1 cellular context compared by ENCODE assay signal in the genomic region with DNA sequence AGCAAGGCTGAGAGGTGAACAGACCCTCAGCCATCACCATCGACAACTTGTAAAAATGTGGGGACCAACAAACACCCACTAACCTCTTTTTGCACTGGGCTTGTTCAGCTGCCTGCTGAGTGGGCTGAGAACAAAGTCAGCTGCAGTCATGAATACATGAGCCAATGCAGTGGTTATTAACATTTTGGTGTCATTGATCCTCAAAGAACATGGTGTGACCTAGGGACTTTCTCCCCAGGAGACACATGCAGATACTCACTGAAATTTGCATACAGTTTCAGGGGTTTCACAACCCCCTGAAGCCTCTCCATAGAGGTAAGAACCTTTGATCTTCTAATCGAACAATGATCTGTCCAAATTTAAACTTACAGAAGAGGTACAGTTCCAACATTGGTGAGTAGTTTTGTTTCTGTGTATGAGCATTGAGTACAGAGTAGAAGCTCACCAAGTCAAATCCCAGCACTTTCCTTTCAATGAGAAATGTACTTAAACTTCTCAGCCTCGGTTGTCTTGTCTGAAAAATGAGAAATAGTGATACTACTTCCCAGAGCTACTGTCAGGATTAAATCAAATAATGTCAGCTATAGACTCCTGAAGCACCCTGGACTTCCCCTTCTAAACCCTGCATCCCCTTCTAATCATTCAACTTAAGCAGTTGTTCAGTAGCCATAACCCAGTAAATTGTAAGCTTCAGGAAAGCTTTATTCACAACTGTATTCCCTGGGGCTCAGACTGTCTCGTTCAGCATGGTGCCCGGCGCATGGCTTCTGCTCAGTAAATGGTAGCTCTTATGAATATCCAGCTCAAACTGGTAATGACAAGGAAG.
A peak's percentile ranks its signal among the peaks of the same experiment; 100 is the strongest.
TF ChIP-seq lines count a peak whose summit lies in the region.

No MANE protein-coding gene starts in this region.

TF ChIP-seq in GM12878, 131 proteins besides CTCF, POLR2A, EP300 and RAD21 (continued from another document):
- TF ChIP-seq, protein P1, sequence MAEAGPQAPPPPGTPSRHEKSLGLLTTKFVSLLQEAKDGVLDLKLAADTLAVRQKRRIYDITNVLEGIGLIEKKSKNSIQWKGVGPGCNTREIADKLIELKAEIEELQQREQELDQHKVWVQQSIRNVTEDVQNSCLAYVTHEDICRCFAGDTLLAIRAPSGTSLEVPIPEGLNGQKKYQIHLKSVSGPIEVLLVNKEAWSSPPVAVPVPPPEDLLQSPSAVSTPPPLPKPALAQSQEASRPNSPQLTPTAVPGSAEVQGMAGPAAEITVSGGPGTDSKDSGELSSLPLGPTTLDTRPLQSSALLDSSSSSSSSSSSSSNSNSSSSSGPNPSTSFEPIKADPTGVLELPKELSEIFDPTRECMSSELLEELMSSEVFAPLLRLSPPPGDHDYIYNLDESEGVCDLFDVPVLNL (IDR thresholded peaks at IDR 0.05; ENCODE audit: low read depth, low read length): no peak
- TF ChIP-seq, protein P2, sequence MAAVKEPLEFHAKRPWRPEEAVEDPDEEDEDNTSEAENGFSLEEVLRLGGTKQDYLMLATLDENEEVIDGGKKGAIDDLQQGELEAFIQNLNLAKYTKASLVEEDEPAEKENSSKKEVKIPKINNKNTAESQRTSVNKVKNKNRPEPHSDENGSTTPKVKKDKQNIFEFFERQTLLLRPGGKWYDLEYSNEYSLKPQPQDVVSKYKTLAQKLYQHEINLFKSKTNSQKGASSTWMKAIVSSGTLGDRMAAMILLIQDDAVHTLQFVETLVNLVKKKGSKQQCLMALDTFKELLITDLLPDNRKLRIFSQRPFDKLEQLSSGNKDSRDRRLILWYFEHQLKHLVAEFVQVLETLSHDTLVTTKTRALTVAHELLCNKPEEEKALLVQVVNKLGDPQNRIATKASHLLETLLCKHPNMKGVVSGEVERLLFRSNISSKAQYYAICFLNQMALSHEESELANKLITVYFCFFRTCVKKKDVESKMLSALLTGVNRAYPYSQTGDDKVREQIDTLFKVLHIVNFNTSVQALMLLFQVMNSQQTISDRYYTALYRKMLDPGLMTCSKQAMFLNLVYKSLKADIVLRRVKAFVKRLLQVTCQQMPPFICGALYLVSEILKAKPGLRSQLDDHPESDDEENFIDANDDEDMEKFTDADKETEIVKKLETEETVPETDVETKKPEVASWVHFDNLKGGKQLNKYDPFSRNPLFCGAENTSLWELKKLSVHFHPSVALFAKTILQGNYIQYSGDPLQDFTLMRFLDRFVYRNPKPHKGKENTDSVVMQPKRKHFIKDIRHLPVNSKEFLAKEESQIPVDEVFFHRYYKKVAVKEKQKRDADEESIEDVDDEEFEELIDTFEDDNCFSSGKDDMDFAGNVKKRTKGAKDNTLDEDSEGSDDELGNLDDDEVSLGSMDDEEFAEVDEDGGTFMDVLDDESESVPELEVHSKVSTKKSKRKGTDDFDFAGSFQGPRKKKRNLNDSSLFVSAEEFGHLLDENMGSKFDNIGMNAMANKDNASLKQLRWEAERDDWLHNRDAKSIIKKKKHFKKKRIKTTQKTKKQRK (IDR thresholded peaks at IDR 0.05; ENCODE audit: low read depth, low read length): no peak
- TF ChIP-seq TAF1 (IDR thresholded peaks at IDR 0.05; ENCODE audit: borderline replicate concordance, low read depth, low read length) (0 out of 2 replicates have a peak, but pooled peaks have one; percentile 27), FOXM1 (IDR thresholded peaks at IDR 0.05; ENCODE audit: low read depth, low read length) (0 out of 2 replicates have a peak, but pooled peaks have one; percentile 29), PAX5 (IDR thresholded peaks at IDR 0.05; ENCODE audit: borderline replicate concordance, low read depth, low read length) (no peak), SMAD1 (IDR thresholded peaks at IDR 0.05; ENCODE audit: low read depth, partially characterized antibody) (no peak), EED (IDR thresholded peaks at IDR 0.05; ENCODE audit: low read depth) (no peak), MXI1 (IDR thresholded peaks at IDR 0.05; ENCODE audit: low read depth, low read length) (0 out of 2 replicates have a peak, but pooled peaks have one; percentile 18), NFYA (IDR thresholded peaks at IDR 0.05; ENCODE audit: borderline replicate concordance, low read depth, low read length) (no peak), CBFB (IDR thresholded peaks at IDR 0.05; ENCODE audit: low read depth) (no peak), SP1 (IDR thresholded peaks at IDR 0.05; ENCODE audit: low read depth, low read length) (no peak)
- TF ChIP-seq, protein P3, sequence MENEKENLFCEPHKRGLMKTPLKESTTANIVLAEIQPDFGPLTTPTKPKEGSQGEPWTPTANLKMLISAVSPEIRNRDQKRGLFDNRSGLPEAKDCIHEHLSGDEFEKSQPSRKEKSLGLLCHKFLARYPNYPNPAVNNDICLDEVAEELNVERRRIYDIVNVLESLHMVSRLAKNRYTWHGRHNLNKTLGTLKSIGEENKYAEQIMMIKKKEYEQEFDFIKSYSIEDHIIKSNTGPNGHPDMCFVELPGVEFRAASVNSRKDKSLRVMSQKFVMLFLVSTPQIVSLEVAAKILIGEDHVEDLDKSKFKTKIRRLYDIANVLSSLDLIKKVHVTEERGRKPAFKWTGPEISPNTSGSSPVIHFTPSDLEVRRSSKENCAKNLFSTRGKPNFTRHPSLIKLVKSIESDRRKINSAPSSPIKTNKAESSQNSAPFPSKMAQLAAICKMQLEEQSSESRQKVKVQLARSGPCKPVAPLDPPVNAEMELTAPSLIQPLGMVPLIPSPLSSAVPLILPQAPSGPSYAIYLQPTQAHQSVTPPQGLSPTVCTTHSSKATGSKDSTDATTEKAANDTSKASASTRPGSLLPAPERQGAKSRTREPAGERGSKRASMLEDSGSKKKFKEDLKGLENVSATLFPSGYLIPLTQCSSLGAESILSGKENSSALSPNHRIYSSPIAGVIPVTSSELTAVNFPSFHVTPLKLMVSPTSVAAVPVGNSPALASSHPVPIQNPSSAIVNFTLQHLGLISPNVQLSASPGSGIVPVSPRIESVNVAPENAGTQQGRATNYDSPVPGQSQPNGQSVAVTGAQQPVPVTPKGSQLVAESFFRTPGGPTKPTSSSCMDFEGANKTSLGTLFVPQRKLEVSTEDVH (IDR thresholded peaks at IDR 0.05; ENCODE audit: low read depth, partially characterized antibody): no peak
